Comparison of ENCODE assay signal across 10 cellular contexts in genomic region chr6:170024940-170025339, GRCh38.
A peak's percentile ranks its signal among the peaks of the same experiment; 100 is the strongest.
DNase-seq lines count a peak whose midpoint lies in the region; ATAC-seq, FAIRE-seq and TF ChIP-seq lines count a peak whose summit lies in the region.
"Had no signal": no experiment of that assay in that cellular context is flagged by ENCODE, and none has a peak within 500 bp of the region (broad histone marks: within the 10 kb centered on the region; RNA-seq: fewer than 3 reads in every experiment).

No MANE protein-coding gene starts in this region.

- no peaks in the 10 kb centered on the region for H4K20me1 ChIP-seq in PC-3 (ENCODE audit: low read length)

- H3K27ac ChIP-seq in PC-3 (ENCODE audit: low read length) (no peak overlapping the region), neuronal stem cell (replicated peaks; ENCODE audit: low read length) (no peak overlapping the region)
- no peak overlapping the region for H3K27ac ChIP-seq in naive thymus-derived CD4-positive, alpha-beta T cell (ENCODE audit: low read depth, low read length)

- H3K9me3 ChIP-seq in PC-3 (ENCODE audit: low read length) (no peaks in the 10 kb centered on the region), neuronal stem cell (replicated peaks in 1 of 2; ENCODE audit: control insufficient read depth in 2 of 2, insufficient read depth in 1 of 2, low read depth in 1 of 2, low read length in 2 of 2) (peaks cover 0 to 4% of the 10 kb centered on the region in 2 donors)
- no peaks in the 10 kb centered on the region for H3K9me3 ChIP-seq in naive thymus-derived CD4-positive, alpha-beta T cell (ENCODE audit: control insufficient read depth in 2 of 3, low read length in 3 of 3)

- no TSS peak for BruUV-seq in PC-3 (replicated peaks; lab: Mats Ljungman, UMichigan)

- TF ChIP-seq CTCF in PC-3 (conservative IDR thresholded peaks at IDR 0.05; ENCODE audit: low read depth, low read length) (no peak), fibroblast of mammary gland (conservative IDR thresholded peaks at IDR 0.05; ENCODE audit: control insufficient read depth, insufficient read depth, low read depth, low read length) (no peak)

- POLR2A ChIA-PET in PC-3 (lab: Charles Lee; ENCODE audit: unreplicated experiment), result no interaction called here
- POLR2A ChIA-PET in naive thymus-derived CD4-positive, alpha-beta T cell (lab: Charles Lee), result no interaction called here

- FAIRE-seq in H54 (lab: Jason Lieb, UNC), result no peak

- H3K79me2 ChIP-seq in PC-3 (ENCODE audit: low read length), result no peaks in the 10 kb centered on the region

- no peak for ATAC-seq in PC-3
- ATAC-seq in naive thymus-derived CD4-positive, alpha-beta T cell, result no peak
- ATAC-seq: activated CD8-positive, alpha-beta memory T cell treated with anti-CD3 and anti-CD28 coated beads, Interleukin-2, amount 10 ng/mL, durations not matched to agents 7 days and 5 days had no signal

- H2BK120ac ChIP-seq in neuronal stem cell (ENCODE audit: low read depth, low read length), result no peak overlapping the region

- H3K9ac ChIP-seq in PC-3 (ENCODE audit: low read length) (no peak overlapping the region), neuronal stem cell (ENCODE audit: low read depth, low read length, poor library complexity) (no peak overlapping the region)

- no peak overlapping the region for H3K4ac ChIP-seq in neuronal stem cell (ENCODE audit: low read length)

- H2AFZ ChIP-seq in PC-3 (ENCODE audit: low read length) (no peak overlapping the region), neuronal stem cell (ENCODE audit: low read length) (no peak overlapping the region)

- H3K79me1 ChIP-seq in neuronal stem cell (ENCODE audit: low read depth, low read length), result no peaks in the 10 kb centered on the region

- CTCF ChIA-PET in PC-3 (lab: Charles Lee), result no interaction called here
- CTCF ChIA-PET in naive thymus-derived CD4-positive, alpha-beta T cell (lab: Charles Lee), result no interaction called here

- H4K91ac ChIP-seq in neuronal stem cell (ENCODE audit: low read depth, low read length, poor library complexity), result no peak overlapping the region

- H3K36me3 ChIP-seq in PC-3 (ENCODE audit: low read depth, low read length) (no peaks in the 10 kb centered on the region), neuronal stem cell (replicated peaks in 1 of 2; ENCODE audit: control insufficient read depth in 2 of 2, insufficient read depth in 2 of 2, low read length in 2 of 2) (no peaks in the 10 kb centered on the region)
- no peaks in the 10 kb centered on the region for H3K36me3 ChIP-seq in naive thymus-derived CD4-positive, alpha-beta T cell (ENCODE audit: control insufficient read depth in 2 of 3, insufficient read depth in 3 of 3, low read length in 3 of 3)

- H3F3A ChIP-seq in PC-3 (ENCODE audit: low read length, unreplicated experiment), result no peaks in the 10 kb centered on the region

- H2AK5ac ChIP-seq in neuronal stem cell (ENCODE audit: low read depth, low read length), result no peak overlapping the region

- no peak overlapping the region for H2BK15ac ChIP-seq in neuronal stem cell (ENCODE audit: low read length)

- no peak overlapping the region for H2BK12ac ChIP-seq in neuronal stem cell (ENCODE audit: low read length)

- H3K27me3 ChIP-seq in PC-3 (ENCODE audit: low read length), result no peaks in the 10 kb centered on the region
- H3K27me3 ChIP-seq in naive thymus-derived CD4-positive, alpha-beta T cell (ENCODE audit: control insufficient read depth in 2 of 2, insufficient read depth in 2 of 2, low read length in 2 of 2), result no peaks in the 10 kb centered on the region
- H3K27me3 ChIP-seq in neuronal stem cell (ENCODE audit: control insufficient read depth in 3 of 3, insufficient read depth in 3 of 3, low read depth in 1 of 3, low read length in 3 of 3), result peaks cover 0 to 1% (median 0%) of the 10 kb centered on the region in 3 experiments

- no peak overlapping the region for H3K14ac ChIP-seq in neuronal stem cell (ENCODE audit: low read length)

- peak; percentile 61 for DNase-seq in Daoy (ENCODE audit: low read depth)
- peak; percentile 2 for DNase-seq in PC-3
- DNase-seq in fibroblast of mammary gland (ENCODE audit: low read depth), result peak; percentile 87
- peak; percentile 41 for DNase-seq in pons (ENCODE audit: low spot score)
- no peak for DNase-seq in naive thymus-derived CD4-positive, alpha-beta T cell
- no peak for DNase-seq in neuronal stem cell (ENCODE audit: low spot score)
- DNase-seq in H54 (ENCODE audit: insufficient read length, low spot score), result no peak
- no peak for DNase-seq in NCI-H510A treated with DMSO at 0.1 percent for 48 hours (lab: John Stamatoyannopoulos, UW)
- DNase-seq: activated CD8-positive, alpha-beta memory T cell treated with anti-CD3 and anti-CD28 coated beads, Interleukin-2, amount 10 ng/mL, durations not matched to agents 7 days and 5 days; central memory CD4-positive, alpha-beta T cell had no signal

- H3K18ac ChIP-seq in neuronal stem cell (ENCODE audit: low read length), result no peak overlapping the region

- H3K4me2 ChIP-seq in PC-3 (ENCODE audit: low read length), result no peak overlapping the region
- no peak overlapping the region for H3K4me2 ChIP-seq in neuronal stem cell (ENCODE audit: insufficient read depth, low read length, poor library complexity, severe bottlenecking)

- no peak overlapping the region for H3K27ac Mint-ChIP-seq in naive thymus-derived CD4-positive, alpha-beta T cell
- H3K27ac Mint-ChIP-seq: activated CD8-positive, alpha-beta memory T cell treated with anti-CD3 and anti-CD28 coated beads, Interleukin-2, amount 10 ng/mL, durations not matched to agents 7 days and 5 days had no signal

- H3K36me3 Mint-ChIP-seq in naive thymus-derived CD4-positive, alpha-beta T cell, result no peaks in the 10 kb centered on the region
- H3K36me3 Mint-ChIP-seq: activated CD8-positive, alpha-beta memory T cell treated with anti-CD3 and anti-CD28 coated beads, Interleukin-2, amount 10 ng/mL, durations not matched to agents 7 days and 5 days had no signal

- H3K9me2 ChIP-seq in PC-3 (replicated peaks; ENCODE audit: low read length), result no peaks in the 10 kb centered on the region

- H3K9me3 Mint-ChIP-seq in naive thymus-derived CD4-positive, alpha-beta T cell, result peaks cover 0 to 5% (median 0%) of the 10 kb centered on the region in 11 donors

- peaks cover 9 to 17% (median 11%) of the 10 kb centered on the region in 5 donors for H3K27me3 Mint-ChIP-seq in naive thymus-derived CD4-positive, alpha-beta T cell

- intact Hi-C loops in PC-3 (cut with micrococcal nuclease), result no loop called here
- intact Hi-C loops in naive thymus-derived CD4-positive, alpha-beta T cell (cut with micrococcal nuclease), result no loop called here

- H3K4me1 Mint-ChIP-seq in naive thymus-derived CD4-positive, alpha-beta T cell, result peaks cover 0 to 10% (median 0%) of the 10 kb centered on the region in 7 donors

- H3K4me3 Mint-ChIP-seq in naive thymus-derived CD4-positive, alpha-beta T cell, result no peak overlapping the region
- H3K4me3 Mint-ChIP-seq: activated CD8-positive, alpha-beta memory T cell treated with anti-CD3 and anti-CD28 coated beads, Interleukin-2, amount 10 ng/mL, durations not matched to agents 7 days and 5 days had no signal

- H3K4me1 ChIP-seq in PC-3 (ENCODE audit: insufficient read depth, low read length) (peaks cover 27% of the 10 kb centered on the region), neuronal stem cell (ENCODE audit: control insufficient read depth in 2 of 2, insufficient read depth in 1 of 2, low read depth in 1 of 2, low read length in 2 of 2) (peaks cover 0 to 3% of the 10 kb centered on the region in 2 donors)
- no peaks in the 10 kb centered on the region for H3K4me1 ChIP-seq in naive thymus-derived CD4-positive, alpha-beta T cell (ENCODE audit: control insufficient read depth in 2 of 2, insufficient read depth in 2 of 2, low read length in 2 of 2)

- H2BK5ac ChIP-seq in neuronal stem cell (ENCODE audit: low read length), result no peak overlapping the region

- no peak overlapping the region for H3K4me3 ChIP-seq in PC-3 (ENCODE audit: low read length)
- no peak overlapping the region for H3K4me3 ChIP-seq in fibroblast of mammary gland (ENCODE audit: control insufficient read depth, low read depth, low read length)
- no peak overlapping the region for H3K4me3 ChIP-seq in naive thymus-derived CD4-positive, alpha-beta T cell (ENCODE audit: low read length)
- no peak overlapping the region for H3K4me3 ChIP-seq in neuronal stem cell (ENCODE audit: low read length in 2 of 2)

- no peak overlapping the region for H3K23ac ChIP-seq in neuronal stem cell (ENCODE audit: low read depth, low read length, poor library complexity)

- no peak overlapping the region for H4K8ac ChIP-seq in neuronal stem cell (ENCODE audit: low read depth, low read length)

- no CpG with 5 or more reads among the region's 7 CpGs for WGBS in neuronal stem cell (ENCODE audit: extremely low coverage in 2 of 2, insufficient read length in 2 of 2, insufficient replicate concordance in 1 of 2), 2 donors

- no peak for TF ChIP-seq POLR2A in H54 (IDR thresholded peaks at IDR 0.05; ENCODE audit: low read depth, low read length)

Comparison
In these comparisons a context has a peak if more than half of its experiments do, and no peak if none do; other contexts are left out.
1. DNase-seq: peak in Daoy (single experiment), PC-3 (single experiment), fibroblast of mammary gland (single experiment) and pons (single experiment); none in naive thymus-derived CD4-positive, alpha-beta T cell (0 of 9), neuronal stem cell (single experiment), H54 (single experiment) and NCI-H510A treated with DMSO at 0.1 percent for 48 hours (single experiment).